35 cellular contexts compared by ENCODE assay signal in the genomic region with DNA sequence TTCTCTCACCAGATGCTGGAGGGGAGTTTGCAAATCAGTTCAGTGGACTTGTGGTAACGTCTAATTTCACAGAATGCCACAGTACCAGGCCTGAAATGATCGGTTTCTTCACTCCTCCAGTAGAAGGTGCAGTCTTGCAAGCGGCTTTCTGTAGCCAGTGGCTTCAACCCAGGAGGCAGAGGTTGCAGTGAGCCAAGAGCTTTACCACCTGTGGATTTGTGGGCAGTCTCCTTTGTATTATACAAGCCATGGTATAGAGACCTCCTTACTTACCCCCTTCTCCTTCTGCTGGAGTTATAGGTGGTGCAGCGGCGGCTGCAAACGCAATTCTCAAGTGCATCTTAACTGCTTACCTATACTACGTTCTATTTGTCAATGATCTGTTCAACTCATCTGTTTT.
"Had no signal": no experiment of that assay in that cellular context is flagged by ENCODE, and none has a peak within 500 bp of the region (broad histone marks: within the 10 kb centered on the region; RNA-seq: fewer than 3 reads in every experiment).

No MANE protein-coding gene starts in this region.

- DNase-seq: activated CD4-positive, alpha-beta memory T cell treated with anti-CD3 and anti-CD28 coated beads for 36 hours; activated CD4-positive, alpha-beta T cell treated with anti-CD3 and anti-CD28 coated beads for 1 hour; activated CD4-positive, alpha-beta T cell treated with anti-CD3 and anti-CD28 coated beads for 36 hours; activated CD4-positive, alpha-beta T cell treated with anti-CD3 and anti-CD28 coated beads, Interleukin-2, amount 10 ng/mL, durations not matched to agents 24 days and 14 days; activated CD4-positive, alpha-beta T cell treated with anti-CD3 and anti-CD28 coated beads, Interleukin-2, amount 50 U/mL, for 1 hour; activated CD4-positive, alpha-beta T cell treated with anti-CD3 and anti-CD28 coated beads, Interleukin-2, amount 50 U/mL, for 4 hours; activated CD4-positive, CD25-positive, alpha-beta regulatory T cell; activated CD8-positive, alpha-beta memory T cell treated with anti-CD3 and anti-CD28 coated beads, Interleukin-2, amount 50 U/mL, for 4 hours; activated CD8-positive, alpha-beta T cell treated with anti-CD3 and anti-CD28 coated beads for 36 hours; activated effector memory CD4-positive, alpha-beta T cell treated with anti-CD3 and anti-CD28 coated beads, Interleukin-2, amount 50 U/mL, for 16 hours; activated gamma-delta T cell treated with Interleukin-2 at 50 U/mL for 16 hours; activated naive CD4-positive, alpha-beta T cell; activated naive CD4-positive, alpha-beta T cell treated with anti-CD3 and anti-CD28 coated beads for 36 hours; activated naive CD4-positive, alpha-beta T cell treated with anti-CD3 and anti-CD28 coated beads, Interleukin-2, amount 50 U/mL, for 16 hours; activated naive CD8-positive, alpha-beta T cell treated with anti-CD3 and anti-CD28 coated beads for 36 hours; activated T-cell treated with anti-CD3 and anti-CD28 coated beads for 4 hours; activated T-cell treated with anti-CD3 and anti-CD28 coated beads, Interleukin-2, amount 50 U/mL, for 1 hour; activated T-cell treated with anti-CD3 and anti-CD28 coated beads, Interleukin-2, amount 50 U/mL, for 4 hours; activated T-cell treated with anti-CD3 and anti-CD28 coated beads, Interleukin-2, amount 50 U/mL, for 72 hours; adrenal gland; amniotic stem cell; aorta; body of pancreas; brain microvascular endothelial cell; central memory CD4-positive, alpha-beta T cell; T-helper 1 cell; T-helper 9 cell had no signal

- H3K4me1 Mint-ChIP-seq: activated T-helper 17 cell treated with anti-CD3 and anti-CD28 coated beads, Interleukin-2, amount 50 U/mL, for 72 hours had no signal

- H3K9me3 Mint-ChIP-seq: activated CD4-positive, alpha-beta memory T cell treated with anti-CD3 and anti-CD28 coated beads for 36 hours; activated CD4-positive, alpha-beta T cell treated with anti-CD3 and anti-CD28 coated beads, Interleukin-2, amount 10 ng/mL, durations not matched to agents 24 days and 14 days; activated CD8-positive, alpha-beta T cell treated with anti-CD3 and anti-CD28 coated beads for 36 hours; activated naive CD4-positive, alpha-beta T cell treated with anti-CD3 and anti-CD28 coated beads for 36 hours; activated naive CD4-positive, alpha-beta T cell treated with anti-CD3 and anti-CD28 coated beads, Interleukin-2, amount 50 U/mL, for 72 hours; activated naive CD8-positive, alpha-beta T cell treated with anti-CD3 and anti-CD28 coated beads for 36 hours; activated T-cell treated with anti-CD3 and anti-CD28 coated beads, Interleukin-2, amount 50 U/mL, for 4 hours; activated T-cell treated with anti-CD3 and anti-CD28 coated beads, Interleukin-2, amount 50 U/mL, for 72 hours; activated T-helper 1 cell treated with anti-CD3 and anti-CD28 coated beads, Interleukin-12 subunit alpha, Interleukin-12 subunit beta, Interleukin-2, Interleukin-4 antibody, amounts not matched to agents 30 ng/mL and 10 ng/mL and 1 ng/mL, durations not matched to agents 14 hours and 24 hours and 36 hours; activated T-helper 17 cell treated with anti-CD3 and anti-CD28 coated beads, Interleukin-2, amount 50 U/mL, for 72 hours; T-helper 1 cell treated with Interleukin-12 subunit alpha and Interleukin-12 subunit beta and Interleukin-4 antibody, amounts not matched to agents 30 μg/mL and 1 μg/mL, for 36 hours; T-helper 2 cell treated with Interferon-gamma antibody and Interleukin-4, amounts not matched to agents 5 μg/mL and 100 μg/mL, for 36 hours had no signal

- ATAC-seq: activated CD4-positive, alpha-beta T cell treated with anti-CD3 and anti-CD28 coated beads for 36 hours; activated CD4-positive, CD25-positive, alpha-beta regulatory T cell treated with anti-CD3 and anti-CD28 coated beads, Interleukin-2, amount 50 U/mL, for 24 hours; activated CD8-positive, alpha-beta T cell treated with anti-CD3 and anti-CD28 coated beads for 36 hours; activated naive CD4-positive, alpha-beta T cell treated with anti-CD3 and anti-CD28 coated beads, Interleukin-2, amount 50 U/mL, for 72 hours; activated T-cell treated with anti-CD3 and anti-CD28 coated beads, Interleukin-2, amount 50 U/mL, for 4 hours; activated T-cell treated with anti-CD3 and anti-CD28 coated beads, Interleukin-2, amount 50 U/mL, for 72 hours; activated T-helper 17 cell treated with anti-CD3 and anti-CD28 coated beads, Interleukin-2, amount 50 U/mL, for 72 hours; body of pancreas had no signal

- H3K4me3 Mint-ChIP-seq: activated CD4-positive, alpha-beta memory T cell treated with anti-CD3 and anti-CD28 coated beads for 36 hours; activated CD4-positive, alpha-beta T cell treated with anti-CD3 and anti-CD28 coated beads for 36 hours; activated CD4-positive, alpha-beta T cell treated with anti-CD3 and anti-CD28 coated beads, Interleukin-2, amount 10 ng/mL, durations not matched to agents 24 days and 14 days; activated CD8-positive, alpha-beta T cell treated with anti-CD3 and anti-CD28 coated beads for 36 hours; activated naive CD4-positive, alpha-beta T cell treated with anti-CD3 and anti-CD28 coated beads for 36 hours; activated naive CD8-positive, alpha-beta T cell treated with anti-CD3 and anti-CD28 coated beads for 36 hours; activated T-cell treated with anti-CD3 and anti-CD28 coated beads, Interleukin-2, amount 50 U/mL, for 4 hours; activated T-cell treated with anti-CD3 and anti-CD28 coated beads, Interleukin-2, amount 50 U/mL, for 72 hours; activated T-helper 1 cell treated with anti-CD3 and anti-CD28 coated beads, Interleukin-12 subunit alpha, Interleukin-12 subunit beta, Interleukin-2, Interleukin-4 antibody, amounts not matched to agents 30 ng/mL and 10 ng/mL and 1 ng/mL, durations not matched to agents 14 hours and 24 hours and 36 hours; activated T-helper 17 cell treated with anti-CD3 and anti-CD28 coated beads, Interleukin-2, amount 50 U/mL, for 72 hours; T-helper 1 cell treated with Interleukin-12 subunit alpha and Interleukin-12 subunit beta and Interleukin-4 antibody, amounts not matched to agents 30 μg/mL and 1 μg/mL, for 36 hours; T-helper 2 cell treated with Interferon-gamma antibody and Interleukin-4, amounts not matched to agents 5 μg/mL and 100 μg/mL, for 36 hours had no signal

- H3K27me3 Mint-ChIP-seq: activated CD4-positive, alpha-beta memory T cell treated with anti-CD3 and anti-CD28 coated beads for 36 hours; activated CD4-positive, alpha-beta T cell treated with anti-CD3 and anti-CD28 coated beads for 36 hours; activated CD4-positive, alpha-beta T cell treated with anti-CD3 and anti-CD28 coated beads, Interleukin-2, amount 10 ng/mL, durations not matched to agents 24 days and 14 days; activated CD8-positive, alpha-beta T cell treated with anti-CD3 and anti-CD28 coated beads for 36 hours; activated naive CD8-positive, alpha-beta T cell treated with anti-CD3 and anti-CD28 coated beads for 36 hours; activated T-helper 17 cell treated with anti-CD3 and anti-CD28 coated beads, Interleukin-2, amount 50 U/mL, for 72 hours had no signal

- H3K9me3 ChIP-seq: adrenal gland, body of pancreas, breast epithelium had no signal

- H3K27ac ChIP-seq: adrenal gland, body of pancreas, brain microvascular endothelial cell, breast epithelium, VCaP had no signal

- H3K27me3 ChIP-seq: adrenal gland, body of pancreas, brain microvascular endothelial cell, breast epithelium had no signal

- H3K4me3 ChIP-seq: adrenal gland, body of pancreas, breast epithelium had no signal

- H3K27ac Mint-ChIP-seq: activated CD4-positive, alpha-beta memory T cell treated with anti-CD3 and anti-CD28 coated beads for 36 hours; activated CD4-positive, alpha-beta T cell treated with anti-CD3 and anti-CD28 coated beads for 36 hours; activated CD4-positive, alpha-beta T cell treated with anti-CD3 and anti-CD28 coated beads, Interleukin-2, amount 10 ng/mL, durations not matched to agents 24 days and 14 days; activated CD8-positive, alpha-beta T cell treated with anti-CD3 and anti-CD28 coated beads for 36 hours; activated naive CD4-positive, alpha-beta T cell treated with anti-CD3 and anti-CD28 coated beads for 36 hours; activated naive CD4-positive, alpha-beta T cell treated with anti-CD3 and anti-CD28 coated beads, Interleukin-2, amount 50 U/mL, for 72 hours; activated naive CD8-positive, alpha-beta T cell treated with anti-CD3 and anti-CD28 coated beads for 36 hours; activated T-cell treated with anti-CD3 and anti-CD28 coated beads, Interleukin-2, amount 50 U/mL, for 72 hours; activated T-helper 1 cell treated with anti-CD3 and anti-CD28 coated beads, Interleukin-12 subunit alpha, Interleukin-12 subunit beta, Interleukin-2, Interleukin-4 antibody, amounts not matched to agents 30 ng/mL and 10 ng/mL and 1 ng/mL, durations not matched to agents 14 hours and 24 hours and 36 hours; activated T-helper 17 cell treated with anti-CD3 and anti-CD28 coated beads, Interleukin-2, amount 50 U/mL, for 72 hours; T-helper 1 cell treated with Interleukin-12 subunit alpha and Interleukin-12 subunit beta and Interleukin-4 antibody, amounts not matched to agents 30 μg/mL and 1 μg/mL, for 36 hours; T-helper 2 cell treated with Interferon-gamma antibody and Interleukin-4, amounts not matched to agents 5 μg/mL and 100 μg/mL, for 36 hours had no signal

- H3K4me1 ChIP-seq: adrenal gland, breast epithelium had no signal
